Comparison of ENCODE assay signal across 21 cellular contexts in genomic region chr9:123769723-123770122, GRCh38.
DNase-seq lines count a peak whose midpoint lies in the region; ATAC-seq and TF ChIP-seq lines count a peak whose summit lies in the region.
"Had no signal": no experiment of that assay in that cellular context is flagged by ENCODE, and none has a peak within 500 bp of the region (broad histone marks: within the 10 kb centered on the region; RNA-seq: fewer than 3 reads in every experiment).

No MANE protein-coding gene starts in this region.

- H3K9me3 ChIP-seq in right cardiac atrium (ENCODE audit: control insufficient read depth, low read length) (no peaks in the 10 kb centered on the region), body of pancreas (no peaks in the 10 kb centered on the region)
- H3K9me3 ChIP-seq: A549; BLaER1 treated with 17β-estradiol and CSF1 and Interleukin-3, amounts not matched to agents 10 nM and 100 nM; Caco-2; heart right ventricle had no signal

- H3K36me3 ChIP-seq in body of pancreas (replicated peaks in 1 of 2; ENCODE audit: insufficient read depth in 1 of 2, low read depth in 2 of 2): no peaks in the 10 kb centered on the region
- H3K36me3 ChIP-seq: heart right ventricle had no signal

- H3K4me3 ChIP-seq in right cardiac atrium (ENCODE audit: low read length) (no peak overlapping the region), body of pancreas (no peak overlapping the region), lower leg skin (ENCODE audit: low read depth, poor library complexity, severe bottlenecking) (no peak overlapping the region)
- H3K4me3 ChIP-seq: A549; BLaER1 treated with 17β-estradiol and CSF1 and Interleukin-3, amounts not matched to agents 10 nM and 100 nM; heart right ventricle; skin epidermis had no signal

- DNase-seq in right cardiac atrium (peak in 2 of 3 donors; percentile 25 to 55), left cardiac atrium (no peak), NCI-H2171 (lab: John Stamatoyannopoulos, UW) (peak; percentile 81), cerebellum (ENCODE audit: low spot score) (peak; percentile 81), body of pancreas (no peak), GM13977 (ENCODE audit: low spot score) (no peak), lower leg skin (ENCODE audit: low spot score in 2 of 2) (no peak)
- DNase-seq: activated CD8-positive, alpha-beta T cell treated with anti-CD3 and anti-CD28 coated beads for 36 hours; activated naive CD8-positive, alpha-beta T cell treated with anti-CD3 and anti-CD28 coated beads, Interleukin-2, amount 10 ng/mL, durations not matched to agents 7 days and 5 days; Caco-2; heart right ventricle; NCI-H146; NCI-H345; SHP77 treated with DMSO at 0.1 percent for 48 hours; stimulated activated CD4-positive, alpha-beta T cell treated with anti-CD3 and anti-CD28 coated beads, Interleukin-1b, Interleukin-23, amount 100 ng/mL, for 48 hours had no signal

- TF ChIP-seq CTCF in body of pancreas (IDR thresholded peaks at IDR 0.05): no peak
- no peak for TF ChIP-seq CTCF in GM13977 (IDR thresholded peaks at IDR 0.05; ENCODE audit: extremely low read depth, insufficient read depth, missing control alignments)
- no peak for TF ChIP-seq CTCF in lower leg skin (IDR thresholded peaks at IDR 0.05)

- TF ChIP-seq POLR2A in body of pancreas (IDR thresholded peaks at IDR 0.05) (no peak), lower leg skin (IDR thresholded peaks at IDR 0.05) (no peak)

- in situ Hi-C loops in GM13977 (cut with MboI; ENCODE audit: low pct_unique_long_range_greater_than_20kb, low sequenced_read_pairs, unreplicated experiment): no loop called here

- WGBS in right cardiac atrium: 64% methylated on average over 6 of the region's 6 CpGs
- WGBS in body of pancreas, 2 donors: 93 to 96% methylated on average over 6 of the region's 6 CpGs
- 66 to 70% methylated on average over 6 of the region's 6 CpGs for WGBS in lower leg skin, 2 donors

- H3K27ac ChIP-seq in right cardiac atrium (ENCODE audit: low read length): no peak overlapping the region
- H3K27ac ChIP-seq in body of pancreas: no peak overlapping the region
- H3K27ac ChIP-seq: A549; BLaER1 treated with 17β-estradiol and CSF1 and Interleukin-3, amounts not matched to agents 10 nM and 100 nM; heart right ventricle; skin epidermis had no signal

- ATAC-seq in right cardiac atrium (peak in 1 of 2 donors; percentile 21), left cardiac atrium (no peak), body of pancreas (no peak), HG03457 (IDR thresholded peaks at IDR 0.05; ENCODE audit: unreplicated experiment) (no peak)
- ATAC-seq: A549; activated CD4-positive, CD25-positive, alpha-beta regulatory T cell treated with anti-CD3 and anti-CD28 coated beads, Interleukin-2, amount 50 U/mL, for 24 hours; activated CD8-positive, alpha-beta T cell treated with anti-CD3 and anti-CD28 coated beads for 36 hours; heart right ventricle; Panc1 had no signal

- H3K27me3 ChIP-seq in right cardiac atrium (ENCODE audit: control insufficient read depth, insufficient read depth) (no peaks in the 10 kb centered on the region), body of pancreas (no peaks in the 10 kb centered on the region)
- H3K27me3 ChIP-seq: BLaER1 treated with 17β-estradiol and CSF1 and Interleukin-3, amounts not matched to agents 10 nM and 100 nM; heart right ventricle had no signal

- H3K4me1 ChIP-seq in right cardiac atrium (ENCODE audit: control insufficient read depth, insufficient read depth, low read length): peaks cover 2% of the 10 kb centered on the region
- no peaks in the 10 kb centered on the region for H3K4me1 ChIP-seq in body of pancreas
- H3K4me1 ChIP-seq: A549 had no signal

- intact Hi-C loops in right cardiac atrium (cut with DNase I): loop anchor here in 1 of 4 donors (10.0 kb wide), 1 partner anchor 55 kb away; no protein-coding TSS in a partner anchor
- intact Hi-C loops in left cardiac atrium (cut with DNase I): no loop called here
- intact Hi-C loops in body of pancreas (cut with DNase I): no loop called here
- intact Hi-C loops in lower leg skin (cut with DNase I; ENCODE audit: low total_unique reads): no loop called here

Comparison
In these comparisons a context has a peak if more than half of its experiments do, and no peak if none do; other contexts are left out.
1. DNase-seq: peak in right cardiac atrium (2 of 3), NCI-H2171 (single experiment) and cerebellum (single experiment); none in left cardiac atrium (single experiment), body of pancreas (0 of 4), GM13977 (single experiment) and lower leg skin (0 of 2).